9 cellular contexts compared by ENCODE assay signal in the genomic region with DNA sequence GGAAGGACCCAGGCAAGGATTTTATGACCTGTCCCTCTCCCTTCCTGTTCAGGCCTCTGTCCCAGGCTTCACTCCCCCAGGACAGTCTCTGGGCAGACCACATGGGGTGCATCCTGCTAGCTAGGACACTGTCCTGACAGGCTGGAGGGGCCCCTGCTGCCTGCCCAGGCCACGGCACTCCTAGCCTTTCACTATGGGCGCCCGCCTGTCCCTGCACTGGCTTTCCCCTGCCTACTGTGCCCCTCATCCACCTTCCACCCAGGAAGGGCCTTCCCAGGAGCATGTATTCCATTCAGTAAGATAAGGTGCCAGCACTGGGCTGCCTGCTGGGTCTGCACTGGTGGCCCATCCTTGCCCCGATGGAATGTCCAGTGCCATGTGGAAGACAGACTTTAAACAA.
"Had no signal": no experiment of that assay in that cellular context is flagged by ENCODE, and none has a peak within 500 bp of the region (broad histone marks: within the 10 kb centered on the region; RNA-seq: fewer than 3 reads in every experiment).

No MANE protein-coding gene starts in this region.

- H3K4me1 ChIP-seq: foreskin keratinocyte, SJSA1, thyroid gland had no signal

- H3K4me3 Mint-ChIP-seq: activated naive CD8-positive, alpha-beta T cell treated with anti-CD3 and anti-CD28 coated beads for 36 hours; neural crest cell had no signal

- H3K9me3 ChIP-seq: heart left ventricle, ovary, SJSA1, thyroid gland had no signal

- DNase-seq: T1000 had no signal

- H3K9me3 Mint-ChIP-seq: activated naive CD8-positive, alpha-beta T cell treated with anti-CD3 and anti-CD28 coated beads for 36 hours; neural crest cell had no signal

- H3K27me3 Mint-ChIP-seq: activated naive CD8-positive, alpha-beta T cell treated with anti-CD3 and anti-CD28 coated beads for 36 hours had no signal

- H3K27ac Mint-ChIP-seq: activated naive CD8-positive, alpha-beta T cell treated with anti-CD3 and anti-CD28 coated beads for 36 hours had no signal

- H3K27ac ChIP-seq: foreskin keratinocyte, heart left ventricle, ovary, SJSA1, thyroid gland, WERI-Rb-1 had no signal

- H3K27me3 ChIP-seq: foreskin keratinocyte, heart left ventricle, ovary, SJSA1, thyroid gland had no signal
